8 cellular contexts compared by ENCODE assay signal in the genomic region with DNA sequence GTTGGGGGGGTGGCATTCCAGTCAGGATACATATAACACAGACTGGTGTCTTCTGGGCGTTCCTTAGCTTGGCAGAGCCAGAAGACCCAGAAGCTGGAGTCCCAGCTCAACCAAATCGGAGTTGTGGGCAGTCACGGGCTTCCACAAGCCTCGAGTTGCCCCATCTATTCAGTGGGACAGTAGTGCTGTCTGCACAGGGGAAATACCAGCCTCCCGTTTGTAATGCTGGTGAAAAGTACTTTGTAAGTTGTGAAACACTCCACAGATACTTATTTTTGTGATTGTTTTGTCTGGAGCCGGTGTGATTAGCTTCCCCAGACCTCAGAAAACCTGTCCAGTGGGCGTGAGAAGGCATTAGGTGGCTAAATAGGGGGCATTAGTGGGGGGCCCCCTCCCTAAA. TPM values are rescaled to one million over a fixed set of nuclear protein-coding genes. Genes with fewer than 3 reads are reported as not detected.
DNase-seq lines count a peak whose midpoint lies in the region; ATAC-seq and TF ChIP-seq lines count a peak whose summit lies in the region.

No MANE protein-coding gene starts in this region.

- TSS peak; percentile 86 for BruUV-seq in OCI-LY7 (replicated peaks; lab: Mats Ljungman, UMichigan)

- 39% methylated on average over 7 of the region's 7 CpGs for WGBS in right cardiac atrium

- H4K20me1 ChIP-seq in OCI-LY7 (ENCODE audit: insufficient read depth, low read length): no peaks in the 10 kb centered on the region

- peaks cover 75% of the 10 kb centered on the region for H3K4me1 Mint-ChIP-seq in activated T-cell treated with anti-CD3 and anti-CD28 coated beads, Interleukin-2, amount 50 U/mL, for 4 hours (ENCODE audit: low read depth)

- CTCF ChIA-PET in OCI-LY7 (lab: Charles Lee; ENCODE audit: unreplicated experiment): interaction anchor here (0.6 to 1.5 kb wide), 5 partner anchors 8 to 129 kb away, joined by 3 to 10 read pairs (median 4); no protein-coding TSS in a partner anchor

- H3K4me2 ChIP-seq in OCI-LY7 (ENCODE audit: low read length): peak overlapping the region; percentile 94

- POLR2A ChIA-PET in OCI-LY7 (lab: Charles Lee): interaction anchor here (0.6 to 3.5 kb wide), 14 partner anchors 9 to 815 kb away, joined by 3 to 38 read pairs (median 3); a partner anchor contains a TSS

- H3K27me3 ChIP-seq in right cardiac atrium (ENCODE audit: control insufficient read depth, insufficient read depth): no peaks in the 10 kb centered on the region
- no peaks in the 10 kb centered on the region for H3K27me3 ChIP-seq in thoracic aorta (replicated peaks; ENCODE audit: insufficient read depth)

- peaks cover 36% of the 10 kb centered on the region for H3K79me2 ChIP-seq in OCI-LY7 (ENCODE audit: insufficient read depth, low read depth, low read length)

- H3K4me3 ChIP-seq in OCI-LY7 (ENCODE audit: low read depth, low read length, poor library complexity, severe bottlenecking): peak overlapping the region; percentile 77
- no peak overlapping the region for H3K4me3 ChIP-seq in right cardiac atrium (ENCODE audit: low read length)
- peak overlapping the region; percentile 61 for H3K4me3 ChIP-seq in thoracic aorta

- peak overlapping the region; percentile 49; the same call in 1 of the 2 replicates for H2AFZ ChIP-seq in OCI-LY7 (ENCODE audit: low read length)

- no peak for DNase-seq in activated T-cell treated with anti-CD3 and anti-CD28 coated beads, Interleukin-2, amount 50 U/mL, for 4 hours
- DNase-seq in activated T-cell treated with anti-CD3 and anti-CD28 coated beads, Interleukin-2, amount 50 U/mL, for 1 hour: no peak
- DNase-seq in OCI-LY7 (ENCODE audit: low spot score) (peak; percentile 45), right cardiac atrium (peak in 2 of 3 donors; percentile 12 to 46), thoracic aorta (ENCODE audit: low spot score) (no peak), NCI-H2196 (lab: John Stamatoyannopoulos, UW; ENCODE audit: unreplicated experiment) (no peak), RKO (ENCODE audit: low spot score) (no peak)

- H3K36me3 ChIP-seq in OCI-LY7 (ENCODE audit: insufficient read depth, low read length) (peaks cover 19% of the 10 kb centered on the region; the same call in 1 of the 2 replicates), thoracic aorta (no peaks in the 10 kb centered on the region)

- no peaks in the 10 kb centered on the region for H3K9me2 ChIP-seq in OCI-LY7 (ENCODE audit: insufficient read depth, low read length)

- H3K9me3 ChIP-seq in OCI-LY7 (ENCODE audit: low read length): no peaks in the 10 kb centered on the region
- no peaks in the 10 kb centered on the region for H3K9me3 ChIP-seq in right cardiac atrium (ENCODE audit: control insufficient read depth, low read length)
- no peaks in the 10 kb centered on the region for H3K9me3 ChIP-seq in thoracic aorta

- intact Hi-C loops in OCI-LY7 (cut with micrococcal nuclease; ENCODE audit: unreplicated experiment) (loop anchor here (1.0 kb wide), 1 partner anchor 12 kb away; no protein-coding TSS in a partner anchor), right cardiac atrium (cut with DNase I) (no loop called here)

- peak overlapping the region; percentile 76 for H3K4me3 Mint-ChIP-seq in activated T-cell treated with anti-CD3 and anti-CD28 coated beads, Interleukin-2, amount 50 U/mL, for 4 hours

- H3K36me3 Mint-ChIP-seq in activated T-cell treated with anti-CD3 and anti-CD28 coated beads, Interleukin-2, amount 50 U/mL, for 4 hours (ENCODE audit: insufficient read depth): peaks cover 5% of the 10 kb centered on the region

- H3K9me3 Mint-ChIP-seq in activated T-cell treated with anti-CD3 and anti-CD28 coated beads, Interleukin-2, amount 50 U/mL, for 4 hours: no peaks in the 10 kb centered on the region

- peak overlapping the region; percentile 82 for H3K27ac ChIP-seq in OCI-LY7 (ENCODE audit: low read depth, low read length, poor library complexity, severe bottlenecking)
- peak overlapping the region; percentile 83 for H3K27ac ChIP-seq in right cardiac atrium (ENCODE audit: low read length)
- H3K27ac ChIP-seq in thoracic aorta: peak overlapping the region; percentile 16 to 50

- TF ChIP-seq CTCF in OCI-LY7 (conservative IDR thresholded peaks at IDR 0.05; ENCODE audit: low read length) (no peak), thoracic aorta (IDR thresholded peaks at IDR 0.05) (no peak)

- peak; percentile 34 to 42 for ATAC-seq in activated T-cell treated with anti-CD3 and anti-CD28 coated beads, Interleukin-2, amount 50 U/mL, for 4 hours
- ATAC-seq in right cardiac atrium: no peak
- no peak for ATAC-seq in thoracic aorta (ENCODE audit: insufficient number of reproducible peaks, low FRiP score, low read depth)
- no peak for ATAC-seq in GM19328 (IDR thresholded peaks at IDR 0.05; ENCODE audit: unreplicated experiment)

- H3K4me1 ChIP-seq in OCI-LY7 (ENCODE audit: insufficient read depth, low read length, poor library complexity, severe bottlenecking) (peaks cover 42% of the 10 kb centered on the region), right cardiac atrium (ENCODE audit: control insufficient read depth, insufficient read depth, low read length) (peaks cover 10% of the 10 kb centered on the region), thoracic aorta (ENCODE audit: control insufficient read depth in 1 of 2, low read depth in 2 of 2) (peaks cover 18 to 30% of the 10 kb centered on the region in 2 donors)

- H3K27me3 Mint-ChIP-seq in activated T-cell treated with anti-CD3 and anti-CD28 coated beads, Interleukin-2, amount 50 U/mL, for 4 hours (ENCODE audit: low read depth): no peaks in the 10 kb centered on the region

RNA-seq across cellular contexts. Expression of a gene that starts 13.6 kb away (rescaled TPM):
- 100 to 1,000 TPM; 112 to 122 (median 118) TPM for total RNA-seq in activated T-cell treated with anti-CD3 and anti-CD28 coated beads, Interleukin-2, amount 50 U/mL, for 4 hours
- 110 and 134 TPM in 2 replicates for total RNA-seq in OCI-LY7 (2014; rRNA removed; shearing (Covaris generic))
- total RNA-seq in OCI-LY7 (2022) (141 and 163 TPM in 2 replicates), right cardiac atrium (100 to 1,000 TPM in 2 of 4 donors, 10 to 100 TPM in 2; 75.8 to 108 (median 100) TPM), thoracic aorta (10 to 100 TPM; 40.6 to 68.2 TPM)
- polyA plus RNA-seq in right cardiac atrium: 87.5 TPM

RNA-seq across cellular contexts. Expression of a gene that starts 20.6 kb away (rescaled TPM):
- 1 to 10 TPM; 2.1 to 3.0 (median 2.9) TPM for total RNA-seq in activated T-cell treated with anti-CD3 and anti-CD28 coated beads, Interleukin-2, amount 50 U/mL, for 4 hours
- 4.1 and 5.1 TPM in 2 replicates for total RNA-seq in OCI-LY7 (2014; rRNA removed; shearing (Covaris generic))
- 5.4 and 6.2 TPM in 2 replicates for total RNA-seq in OCI-LY7 (2022)
- total RNA-seq in right cardiac atrium: 10 to 100 TPM in 3 of 4 donors, 1 to 10 TPM in 1; 9.9 to 18.8 (median 11.9) TPM
- 10.1 TPM for polyA plus RNA-seq in right cardiac atrium
- 10 to 100 TPM; 13.5 to 21.0 TPM for total RNA-seq in thoracic aorta

RNA-seq across cellular contexts. Expression of a gene that starts 30.7 kb away (rescaled TPM):
- total RNA-seq in activated T-cell treated with anti-CD3 and anti-CD28 coated beads, Interleukin-2, amount 50 U/mL, for 4 hours: under 1 TPM; 0.13 to 0.52 (median 0.25) TPM
- total RNA-seq in OCI-LY7 (2014; rRNA removed; shearing (Covaris generic)): 0.09 TPM in 1 of 2 replicates, not detected in the other
- total RNA-seq in OCI-LY7 (2022) (0.24 TPM in 1 of 2 replicates, not detected in the other), right cardiac atrium (under 1 TPM in 2 of 4 donors, not detected in 2; 0.14 to 0.53 TPM), thoracic aorta (1 to 10 TPM in 1 of 2 donors, not detected in 1; 1.8 TPM)
- 0.20 TPM for polyA plus RNA-seq in right cardiac atrium

Comparison
In these comparisons a context has a peak if more than half of its experiments do, and no peak if none do; other contexts are left out.
1. ATAC-seq: peak in activated T-cell treated with anti-CD3 and anti-CD28 coated beads, Interleukin-2, amount 50 U/mL, for 4 hours (2 of 2); none in right cardiac atrium (0 of 2), thoracic aorta (single experiment) and GM19328 (single experiment).
2. DNase-seq: peak in OCI-LY7 (single experiment) and right cardiac atrium (2 of 3); none in activated T-cell treated with anti-CD3 and anti-CD28 coated beads, Interleukin-2, amount 50 U/mL, for 4 hours (single experiment), activated T-cell treated with anti-CD3 and anti-CD28 coated beads, Interleukin-2, amount 50 U/mL, for 1 hour (single experiment), thoracic aorta (single experiment), NCI-H2196 (single experiment) and RKO (single experiment).
3. H3K27ac ChIP-seq: peak in every context shown above with its lines; median percentile 83 in right cardiac atrium; 82 in OCI-LY7; 33 in thoracic aorta.